ENCODE assay signal across 12 cellular contexts in genomic region chr17:31538080-31538762, GRCh38.
DNase-seq lines count a peak whose midpoint lies in the region; ATAC-seq, FAIRE-seq and TF ChIP-seq lines count a peak whose summit lies in the region.
"Had no signal": no experiment of that assay in that cellular context is flagged by ENCODE, and none has a peak within 500 bp of the region (broad histone marks: within the 10 kb centered on the region; RNA-seq: fewer than 3 reads in every experiment).

No MANE protein-coding gene starts in this region.

- H4K20me1 ChIP-seq in KMS-11 (ENCODE audit: insufficient read depth), result no peaks in the 10 kb centered on the region

- no peaks in the 10 kb centered on the region for H3K36me3 ChIP-seq in KMS-11 (ENCODE audit: insufficient read depth)
- no peaks in the 10 kb centered on the region for H3K36me3 ChIP-seq in mucosa of rectum (ENCODE audit: control insufficient read depth in 2 of 2, insufficient read depth in 2 of 2, low read length in 2 of 2)

- intact Hi-C loops in activated T-helper 2 cell treated with anti-CD3 and anti-CD28 coated beads, Interferon-gamma antibody, Interleukin-2, Interleukin-4, amounts not matched to agents 10 μg/mL and 5 μg/mL and 100 μg/mL, durations not matched to agents 14 hours and 24 hours and 36 hours (cut with micrococcal nuclease), result no loop called here

- peak overlapping the region; percentile 14; the same call in 1 of the 2 replicates for H3K27ac ChIP-seq in KMS-11
- peak overlapping the region; percentile 41 to 56 for H3K27ac ChIP-seq in mucosa of rectum (ENCODE audit: low read depth in 2 of 2, low read length in 2 of 2)
- H3K27ac ChIP-seq: parathyroid adenoma had no signal

- H3K36me3 Mint-ChIP-seq in activated T-helper 2 cell treated with anti-CD3 and anti-CD28 coated beads, Interferon-gamma antibody, Interleukin-2, Interleukin-4, amounts not matched to agents 10 μg/mL and 5 μg/mL and 100 μg/mL, durations not matched to agents 14 hours and 24 hours and 36 hours (ENCODE audit: low read depth), result peaks cover 3% of the 10 kb centered on the region

- no peak overlapping the region for H3K4me3 ChIP-seq in KMS-11 (IDR thresholded peaks at IDR 0.05; ENCODE audit: insufficient read depth, low read depth, low read length)
- H3K4me3 ChIP-seq in mucosa of rectum (ENCODE audit: low read length in 2 of 2), result no peak overlapping the region

- peak; percentile 94 for FAIRE-seq in GM18507 (lab: Jason Lieb, UNC)

- no peaks in the 10 kb centered on the region for H3K9me3 ChIP-seq in mucosa of rectum (ENCODE audit: control insufficient read depth in 2 of 2, low read length in 2 of 2)

- no peak overlapping the region for H2AFZ ChIP-seq in KMS-11 (ENCODE audit: low read depth)
- H2AFZ ChIP-seq: parathyroid adenoma had no signal

- no peaks in the 10 kb centered on the region for H3K27me3 Mint-ChIP-seq in activated T-helper 2 cell treated with anti-CD3 and anti-CD28 coated beads, Interferon-gamma antibody, Interleukin-2, Interleukin-4, amounts not matched to agents 10 μg/mL and 5 μg/mL and 100 μg/mL, durations not matched to agents 14 hours and 24 hours and 36 hours (ENCODE audit: low read depth)
- H3K27me3 Mint-ChIP-seq: T-cell had no signal

- H3K4me1 Mint-ChIP-seq in activated T-helper 2 cell treated with anti-CD3 and anti-CD28 coated beads, Interferon-gamma antibody, Interleukin-2, Interleukin-4, amounts not matched to agents 10 μg/mL and 5 μg/mL and 100 μg/mL, durations not matched to agents 14 hours and 24 hours and 36 hours (ENCODE audit: low read depth), result peaks cover 9% of the 10 kb centered on the region

- H3K27ac Mint-ChIP-seq in activated T-helper 2 cell treated with anti-CD3 and anti-CD28 coated beads, Interferon-gamma antibody, Interleukin-2, Interleukin-4, amounts not matched to agents 10 μg/mL and 5 μg/mL and 100 μg/mL, durations not matched to agents 14 hours and 24 hours and 36 hours, result no peak overlapping the region
- H3K27ac Mint-ChIP-seq: T-cell had no signal

- DNase-seq in GM18507 (ENCODE audit: extremely low spot score, insufficient read length, low read depth), result no peak
- no peak for DNase-seq in stimulated activated CD4-positive, alpha-beta T cell treated with anti-CD3 and anti-CD28 coated beads, Interleukin-2, amount 100 ng/mL, for 48 hours
- DNase-seq in NCI-H2029 (lab: John Stamatoyannopoulos, UW), result no peak
- DNase-seq in NCI-H2196 treated with DMSO at 0.1 percent for 48 hours (lab: John Stamatoyannopoulos, UW; ENCODE audit: unreplicated experiment), result no peak
- no peak for DNase-seq in activated T-helper 2 cell treated with anti-CD3 and anti-CD28 coated beads, Interferon-gamma antibody, Interleukin-2, Interleukin-4, amounts not matched to agents 10 μg/mL and 5 μg/mL and 100 μg/mL, durations not matched to agents 14 hours and 24 hours and 36 hours (ENCODE audit: low spot score)
- DNase-seq: activated effector memory CD4-positive, alpha-beta T cell treated with Interleukin-2 at 50 U/mL for 16 hours; NCI-H1436; T-cell had no signal

- H3K9ac ChIP-seq in KMS-11 (no peak overlapping the region), mucosa of rectum (ENCODE audit: low read depth in 1 of 2, low read length in 2 of 2) (no peak overlapping the region)
- H3K9ac ChIP-seq: parathyroid adenoma had no signal

- H3K27me3 ChIP-seq in KMS-11 (ENCODE audit: insufficient read depth, low read depth) (no peaks in the 10 kb centered on the region), mucosa of rectum (ENCODE audit: control insufficient read depth in 2 of 2, insufficient read depth in 2 of 2, low read length in 2 of 2) (no peaks in the 10 kb centered on the region)

- ATAC-seq in GM21723 (IDR thresholded peaks at IDR 0.05; ENCODE audit: unreplicated experiment), result peak; percentile 58
- ATAC-seq: T-cell had no signal

- no peak for TF ChIP-seq CTCF in KMS-11 (conservative IDR thresholded peaks at IDR 0.05; ENCODE audit: low read depth, low read length)

- H3K9me3 Mint-ChIP-seq in activated T-helper 2 cell treated with anti-CD3 and anti-CD28 coated beads, Interferon-gamma antibody, Interleukin-2, Interleukin-4, amounts not matched to agents 10 μg/mL and 5 μg/mL and 100 μg/mL, durations not matched to agents 14 hours and 24 hours and 36 hours, result no peaks in the 10 kb centered on the region
- H3K9me3 Mint-ChIP-seq: T-cell had no signal

- H3K79me2 ChIP-seq in KMS-11 (ENCODE audit: insufficient read depth, low read depth), result no peaks in the 10 kb centered on the region
- H3K79me2 ChIP-seq: parathyroid adenoma had no signal

- H3K4me2 ChIP-seq in KMS-11, result peak overlapping the region; percentile 15; the same call in 1 of the 2 replicates

- H3K4me1 ChIP-seq in KMS-11 (ENCODE audit: low read depth, poor library complexity, severe bottlenecking) (peaks cover 39% of the 10 kb centered on the region), mucosa of rectum (ENCODE audit: control insufficient read depth in 2 of 2, insufficient read depth in 2 of 2, low read length in 2 of 2) (peaks cover 0 to 7% of the 10 kb centered on the region in 2 donors)
- H3K4me1 ChIP-seq: parathyroid adenoma had no signal

- no peak overlapping the region for H3K4me3 Mint-ChIP-seq in activated T-helper 2 cell treated with anti-CD3 and anti-CD28 coated beads, Interferon-gamma antibody, Interleukin-2, Interleukin-4, amounts not matched to agents 10 μg/mL and 5 μg/mL and 100 μg/mL, durations not matched to agents 14 hours and 24 hours and 36 hours (ENCODE audit: low read depth)
- H3K4me3 Mint-ChIP-seq: T-cell had no signal
